ENCODE assay signal across 19 cellular contexts in the genomic region with DNA sequence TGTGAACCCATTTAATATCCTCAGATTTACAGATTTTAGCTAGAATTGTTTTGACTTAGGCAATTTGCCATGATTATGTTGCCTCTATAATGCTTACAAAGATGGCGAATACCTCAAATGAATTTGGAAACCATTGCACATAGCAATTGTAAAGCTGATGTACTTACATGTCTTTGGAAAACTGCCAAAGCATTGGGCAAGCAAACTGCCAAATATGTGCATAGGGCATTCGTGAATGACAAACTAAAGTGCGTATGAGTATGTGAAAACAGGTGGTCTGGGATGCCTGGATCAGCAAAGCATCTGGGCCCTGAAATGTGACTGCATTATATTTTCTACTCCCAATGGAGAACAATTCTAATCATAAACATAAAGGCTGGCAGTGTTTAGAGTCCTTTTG.
DNase-seq lines count a peak whose midpoint lies in the region; ATAC-seq and TF ChIP-seq lines count a peak whose summit lies in the region.
"Had no signal": no experiment of that assay in that cellular context is flagged by ENCODE, and none has a peak within 500 bp of the region (broad histone marks: within the 10 kb centered on the region; RNA-seq: fewer than 3 reads in every experiment).

No MANE protein-coding gene starts in this region.

- H3K9me3 ChIP-seq in SJCRH30 (replicated peaks) (no peaks in the 10 kb centered on the region; the same call in 1 of the 2 replicates), upper lobe of left lung (no peaks in the 10 kb centered on the region)
- H3K9me3 ChIP-seq: BLaER1 had no signal

- no peaks in the 10 kb centered on the region for H3K36me3 Mint-ChIP-seq in activated T-helper 17 cell treated with anti-CD3 and anti-CD28 coated beads, Interleukin-2, amount 50 U/mL, for 72 hours (ENCODE audit: low read depth)
- H3K36me3 Mint-ChIP-seq: CD8-positive, alpha-beta T cell had no signal

- no peaks in the 10 kb centered on the region for H3K27me3 Mint-ChIP-seq in activated T-helper 17 cell treated with anti-CD3 and anti-CD28 coated beads, Interleukin-2, amount 50 U/mL, for 72 hours

- H3K4me3 ChIP-seq in SJCRH30 (no peak overlapping the region), upper lobe of left lung (no peak overlapping the region)
- H3K4me3 ChIP-seq: BLaER1 had no signal

- H3K4me1 Mint-ChIP-seq in activated T-helper 17 cell treated with anti-CD3 and anti-CD28 coated beads, Interleukin-2, amount 50 U/mL, for 72 hours = no peaks in the 10 kb centered on the region

- H3K27me3 ChIP-seq in SJCRH30 (no peaks in the 10 kb centered on the region), upper lobe of left lung (no peaks in the 10 kb centered on the region)
- H3K27me3 ChIP-seq: BLaER1 had no signal

- TF ChIP-seq POLR2A in upper lobe of left lung (IDR thresholded peaks at IDR 0.05) = no peak

- H3K27ac ChIP-seq in SJCRH30 = peak overlapping the region; percentile 10; the same call in 1 of the 2 replicates
- no peak overlapping the region for H3K27ac ChIP-seq in upper lobe of left lung
- H3K27ac ChIP-seq: BLaER1, KMS-11, RWPE1 had no signal

- H3K4me1 ChIP-seq in SJCRH30 (peaks cover 7% of the 10 kb centered on the region; the same call in 1 of the 2 replicates), upper lobe of left lung (no peaks in the 10 kb centered on the region)
- H3K4me1 ChIP-seq: BLaER1 had no signal

- H3K4me3 Mint-ChIP-seq in activated T-helper 17 cell treated with anti-CD3 and anti-CD28 coated beads, Interleukin-2, amount 50 U/mL, for 72 hours = no peak overlapping the region
- H3K4me3 Mint-ChIP-seq: CD8-positive, alpha-beta T cell; T-helper 2 cell treated with Interferon-gamma antibody and Interleukin-4, amounts not matched to agents 5 μg/mL and 100 μg/mL, for 36 hours had no signal

- WGBS in upper lobe of left lung, 2 donors = 67 to 73% methylated on average over 3 of the region's 3 CpGs

- TF ChIP-seq CTCF in upper lobe of left lung (IDR thresholded peaks at IDR 0.05) = no peak

- DNase-seq in DMS53 (lab: John Stamatoyannopoulos, UW) (peak; percentile 0), DMS53 treated with DMSO at 0.1 percent for 48 hours (lab: John Stamatoyannopoulos, UW; ENCODE audit: unreplicated experiment) (no peak), LHCN-M2 (ENCODE audit: low read depth) (peak; percentile 14), NCI-H345 (lab: John Stamatoyannopoulos, UW) (peak; percentile 71), SJCRH30 (peak; percentile 67 to 81), upper lobe of left lung (no peak), NOMO-1 treated with dmso at 0.1 percent for 144 hours (lab: John Stamatoyannopoulos, UW; ENCODE audit: unreplicated experiment) (no peak)
- DNase-seq: 8988T; CD8-positive, alpha-beta T cell; MM.1S; NCI-H1417 treated with DMSO at 0.1 percent for 48 hours; NCI-H1930; NCI-H446 had no signal

- H3K27ac Mint-ChIP-seq in activated T-helper 17 cell treated with anti-CD3 and anti-CD28 coated beads, Interleukin-2, amount 50 U/mL, for 72 hours = no peak overlapping the region
- H3K27ac Mint-ChIP-seq: CD8-positive, alpha-beta T cell; T-helper 2 cell treated with Interferon-gamma antibody and Interleukin-4, amounts not matched to agents 5 μg/mL and 100 μg/mL, for 36 hours had no signal

- no peak for ATAC-seq in upper lobe of left lung (ENCODE audit: low FRiP score in 2 of 2)
- ATAC-seq in activated T-helper 17 cell treated with anti-CD3 and anti-CD28 coated beads, Interleukin-2, amount 50 U/mL, for 72 hours (replicated peaks) = no peak
- ATAC-seq: CD8-positive, alpha-beta T cell; HepG2 had no signal

- H3K36me3 ChIP-seq in SJCRH30 = no peaks in the 10 kb centered on the region
- H3K36me3 ChIP-seq in upper lobe of left lung = no peaks in the 10 kb centered on the region
- H3K36me3 ChIP-seq: BLaER1 had no signal

- TF ChIP-seq EP300 in upper lobe of left lung (IDR thresholded peaks at IDR 0.05) = no peak

- peaks cover 16% of the 10 kb centered on the region for H3K9me3 Mint-ChIP-seq in activated T-helper 17 cell treated with anti-CD3 and anti-CD28 coated beads, Interleukin-2, amount 50 U/mL, for 72 hours

Comparison
In these comparisons a context has a peak if more than half of its experiments do, and no peak if none do; other contexts are left out.
1. DNase-seq: peak in DMS53 (single experiment), LHCN-M2 (single experiment), NCI-H345 (single experiment) and SJCRH30 (2 of 2); none in DMS53 treated with DMSO at 0.1 percent for 48 hours (single experiment), upper lobe of left lung (0 of 2) and NOMO-1 treated with dmso at 0.1 percent for 144 hours (single experiment).